In the genomic region with DNA sequence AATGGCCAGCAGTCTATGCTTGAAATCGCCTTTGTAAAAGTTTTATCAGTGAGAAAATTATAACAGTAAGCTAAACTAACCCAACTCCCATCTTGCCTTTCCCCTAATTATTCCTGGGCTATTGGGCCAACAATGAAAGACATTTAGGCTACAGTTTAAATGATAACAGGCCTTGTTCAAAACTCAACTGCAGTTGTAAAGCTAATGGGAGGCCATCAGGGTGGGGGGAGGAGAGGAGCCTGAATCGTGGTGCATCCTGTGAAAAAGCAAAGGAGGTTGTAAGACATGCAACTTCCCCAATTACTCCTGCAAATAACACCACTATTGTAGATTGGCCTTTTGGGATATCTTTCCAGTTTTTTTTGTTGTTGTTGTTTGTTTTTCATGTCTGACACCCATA, we compare ENCODE assay signal across 1 cellular context.
TF ChIP-seq lines count a peak whose summit lies in the region.

No MANE protein-coding gene starts in this region.

TF ChIP-seq in H1, 55 proteins besides CTCF, POLR2A, EP300 and RAD21:
- TF ChIP-seq SIRT6 (IDR thresholded peaks at IDR 0.05; ENCODE audit: low read length) (no peak), NANOG (IDR thresholded peaks at IDR 0.05; ENCODE audit: insufficient read depth, low read depth, low read length, poor library complexity, severe bottlenecking) (peak; percentile 77)
